Comparison of ENCODE assay signal across 9 cellular contexts in genomic region chr7:113086928-113087277, GRCh38. TPM values are rescaled to one million over a fixed set of nuclear protein-coding genes. Genes with fewer than 3 reads are reported as not detected.
DNase-seq lines count a peak whose midpoint lies in the region; ATAC-seq and TF ChIP-seq lines count a peak whose summit lies in the region.
"Had no signal": no experiment of that assay in that cellular context is flagged by ENCODE, and none has a peak within 500 bp of the region (broad histone marks: within the 10 kb centered on the region; RNA-seq: fewer than 3 reads in every experiment).

No MANE protein-coding gene starts in this region.

- peaks cover 0 to 9% (median 0%) of the 10 kb centered on the region in 3 donors for H3K27me3 ChIP-seq in gastrocnemius medialis

- intact Hi-C loops in gastrocnemius medialis (cut with DNase I; ENCODE audit: low total_unique reads), result no loop called here

- POLR2A ChIA-PET in HEK293 (lab: Yijun Ruan, JAX), result interaction anchor here (0.7 to 1.6 kb wide), 5 partner anchors 13 to 288 kb away, joined by 4 to 9 read pairs (median 5); partner anchors contain the start of gene SMIM30

- no peak for TF ChIP-seq CTCF in HEK293 (tag by site-specific recombination; IDR thresholded peaks at IDR 0.05)
- TF ChIP-seq CTCF in glutamatergic neuron (IDR thresholded peaks at IDR 0.05; ENCODE audit: partially characterized antibody, unreplicated experiment), result no peak
- no peak for TF ChIP-seq CTCF in gastrocnemius medialis (IDR thresholded peaks at IDR 0.05 in 4 of 5, conservative IDR thresholded peaks at IDR 0.05 in 1 of 5)

- peaks cover 5% of the 10 kb centered on the region for H3K4me1 Mint-ChIP-seq in activated T-helper 17 cell treated with anti-CD3 and anti-CD28 coated beads, Interleukin-2, amount 50 U/mL, for 72 hours
- H3K4me1 Mint-ChIP-seq in glutamatergic neuron (ENCODE audit: low read depth, unreplicated experiment), result peaks cover 27% of the 10 kb centered on the region

- H3K9me3 ChIP-seq in HEK293 (ENCODE audit: control insufficient read depth, insufficient read depth, low read depth, low read length), result no peaks in the 10 kb centered on the region
- H3K9me3 ChIP-seq in gastrocnemius medialis, result no peaks in the 10 kb centered on the region

- H3K27ac ChIP-seq in HEK293 (ENCODE audit: extremely low read depth, low read depth, low read length), result no peak overlapping the region
- no peak overlapping the region for H3K27ac ChIP-seq in gastrocnemius medialis

- no peak overlapping the region for H3K27ac Mint-ChIP-seq in activated T-helper 17 cell treated with anti-CD3 and anti-CD28 coated beads, Interleukin-2, amount 50 U/mL, for 72 hours
- peak overlapping the region; percentile 56 for H3K27ac Mint-ChIP-seq in glutamatergic neuron (ENCODE audit: unreplicated experiment)

- no peak for DNase-seq in glutamatergic neuron
- DNase-seq in gastrocnemius medialis, result no peak
- no peak for DNase-seq in NCI-H2081 treated with DMSO at 0.1 percent for 48 hours (lab: John Stamatoyannopoulos, UW)
- DNase-seq in epidermal melanocyte (ENCODE audit: insufficient read length, low spot score), result no peak

- ATAC-seq in activated T-helper 17 cell treated with anti-CD3 and anti-CD28 coated beads, Interleukin-2, amount 50 U/mL, for 72 hours (replicated peaks), result no peak
- ATAC-seq in gastrocnemius medialis (no peak), GM21367 (IDR thresholded peaks at IDR 0.05; ENCODE audit: unreplicated experiment) (no peak), HG03442 (IDR thresholded peaks at IDR 0.05; ENCODE audit: unreplicated experiment) (no peak)

- H3K36me3 Mint-ChIP-seq in activated T-helper 17 cell treated with anti-CD3 and anti-CD28 coated beads, Interleukin-2, amount 50 U/mL, for 72 hours (ENCODE audit: low read depth), result no peaks in the 10 kb centered on the region
- H3K36me3 Mint-ChIP-seq in glutamatergic neuron (ENCODE audit: unreplicated experiment), result no peaks in the 10 kb centered on the region

- in situ Hi-C loops in gastrocnemius medialis (cut with MboI; ENCODE audit: low sequenced_read_pairs in 4 of 4), result no loop called here

- no peak for TF ChIP-seq POLR2A in gastrocnemius medialis (IDR thresholded peaks at IDR 0.05)

- CTCF ChIA-PET in HEK293 (lab: Yijun Ruan, JAX), result interaction anchor here (1.5 kb wide), 1 partner anchor 9 kb away, joined by 6 read pairs; no protein-coding TSS in a partner anchor

- no peaks in the 10 kb centered on the region for H3K36me3 ChIP-seq in HEK293 (ENCODE audit: control insufficient read depth in 2 of 2, insufficient read depth in 1 of 2, low read length in 2 of 2)
- H3K36me3 ChIP-seq in gastrocnemius medialis, result no peaks in the 10 kb centered on the region

- H3K27me3 Mint-ChIP-seq in activated T-helper 17 cell treated with anti-CD3 and anti-CD28 coated beads, Interleukin-2, amount 50 U/mL, for 72 hours, result peaks cover 40% of the 10 kb centered on the region
- H3K27me3 Mint-ChIP-seq in glutamatergic neuron (ENCODE audit: unreplicated experiment), result peaks cover 2% of the 10 kb centered on the region

- H3K4me1 ChIP-seq in HEK293 (ENCODE audit: control insufficient read depth, insufficient read depth, low read length), result no peaks in the 10 kb centered on the region; the same call in 1 of the 2 replicates
- peaks cover 0 to 16% of the 10 kb centered on the region in 2 donors for H3K4me1 ChIP-seq in gastrocnemius medialis

- H3K4me3 Mint-ChIP-seq in activated T-helper 17 cell treated with anti-CD3 and anti-CD28 coated beads, Interleukin-2, amount 50 U/mL, for 72 hours, result peak overlapping the region; percentile 46
- H3K4me3 Mint-ChIP-seq in glutamatergic neuron (ENCODE audit: unreplicated experiment), result peak overlapping the region; percentile 89

- no peaks in the 10 kb centered on the region for H3K9me3 Mint-ChIP-seq in activated T-helper 17 cell treated with anti-CD3 and anti-CD28 coated beads, Interleukin-2, amount 50 U/mL, for 72 hours
- peaks cover 9% of the 10 kb centered on the region for H3K9me3 Mint-ChIP-seq in glutamatergic neuron (ENCODE audit: unreplicated experiment)

- H3K4me3 ChIP-seq in HEK293 (ENCODE audit: low read depth, low read length), result no peak overlapping the region
- peak overlapping the region; percentile 40 to 54 (median 52) for H3K4me3 ChIP-seq in gastrocnemius medialis

TF ChIP-seq in HEK293, 187 proteins besides CTCF, POLR2A, EP300 and RAD21:
- TF ChIP-seq PRDM1 (tag by site-specific recombination; IDR thresholded peaks at IDR 0.05) (peak; percentile 12; the same call in 1 of the 2 replicates), ZNF335 (tag by site-specific recombination; conservative IDR thresholded peaks at IDR 0.05) (peak; percentile 24), ZNF10 (tag by site-specific recombination; IDR thresholded peaks at IDR 0.05) (no peak)

RNA-seq across cellular contexts. Expression of gene GPR85, which starts 0.3 kb away (rescaled TPM):
- total RNA-seq in activated T-helper 17 cell treated with anti-CD3 and anti-CD28 coated beads, Interleukin-2, amount 50 U/mL, for 72 hours, result under 1 TPM in 1 of 2 donors, not detected in 1; 0.17 TPM
- total RNA-seq in glutamatergic neuron (ENCODE audit: unreplicated experiment), result 3.4 TPM
- 1 to 10 TPM in 1 of 4 donors, under 1 TPM in 2, not detected in 1; 0.13 to 3.1 (median 0.82) TPM for total RNA-seq in gastrocnemius medialis
- total RNA-seq: T-helper 1 cell treated with Interleukin-12 subunit alpha and Interleukin-12 subunit beta and Interleukin-4 antibody, amounts not matched to agents 30 ng/mL and 1 ng/mL, for 36 hours had no signal

RNA-seq across cellular contexts. Expression of gene SMIM30, which starts 31.5 kb away (rescaled TPM):
- 10 to 100 TPM; 29.2 to 56.5 TPM for total RNA-seq in activated T-helper 17 cell treated with anti-CD3 and anti-CD28 coated beads, Interleukin-2, amount 50 U/mL, for 72 hours
- total RNA-seq in glutamatergic neuron (ENCODE audit: unreplicated experiment) (16.0 TPM), gastrocnemius medialis (10 to 100 TPM; 55.9 to 98.8 (median 73.0) TPM)
